Comparison of ENCODE assay signal across 3 cellular contexts in genomic region chr5:146716636-146717035, GRCh38.
TF ChIP-seq lines count a peak whose summit lies in the region.

No MANE protein-coding gene starts in this region.

TF ChIP-seq in IMR-90, 13 proteins besides CTCF, POLR2A, EP300 and RAD21 (continued from another document):
- TF ChIP-seq ELK1 (IDR thresholded peaks at IDR 0.05; ENCODE audit: borderline replicate concordance, low read depth, low read length) (no peak), SMC3 (IDR thresholded peaks at IDR 0.05; ENCODE audit: low read depth, low read length) (no peak), CEBPB (IDR thresholded peaks at IDR 0.05; ENCODE audit: low read depth, low read length) (no peak), RFX5 (IDR thresholded peaks at IDR 0.05; ENCODE audit: low read depth, low read length) (no peak), NFE2L2 (IDR thresholded peaks at IDR 0.05; ENCODE audit: low read depth, low read length) (no peak), RCOR1 (IDR thresholded peaks at IDR 0.05; ENCODE audit: insufficient replicate concordance, low read length) (no peak), CHD1 (IDR thresholded peaks at IDR 0.05; ENCODE audit: low read depth, low read length) (no peak), USF2 (IDR thresholded peaks at IDR 0.05; ENCODE audit: low read depth, low read length) (no peak), MAZ (IDR thresholded peaks at IDR 0.05; ENCODE audit: borderline replicate concordance, low read depth, low read length) (no peak), BHLHE40 (IDR thresholded peaks at IDR 0.05; ENCODE audit: low read depth, low read length) (no peak), FOS (IDR thresholded peaks at IDR 0.05; ENCODE audit: low read depth, low read length) (no peak)

TF ChIP-seq in neural cell, 6 proteins besides CTCF, POLR2A, EP300 and RAD21 (continued from another document):
- TF ChIP-seq, protein P1, sequence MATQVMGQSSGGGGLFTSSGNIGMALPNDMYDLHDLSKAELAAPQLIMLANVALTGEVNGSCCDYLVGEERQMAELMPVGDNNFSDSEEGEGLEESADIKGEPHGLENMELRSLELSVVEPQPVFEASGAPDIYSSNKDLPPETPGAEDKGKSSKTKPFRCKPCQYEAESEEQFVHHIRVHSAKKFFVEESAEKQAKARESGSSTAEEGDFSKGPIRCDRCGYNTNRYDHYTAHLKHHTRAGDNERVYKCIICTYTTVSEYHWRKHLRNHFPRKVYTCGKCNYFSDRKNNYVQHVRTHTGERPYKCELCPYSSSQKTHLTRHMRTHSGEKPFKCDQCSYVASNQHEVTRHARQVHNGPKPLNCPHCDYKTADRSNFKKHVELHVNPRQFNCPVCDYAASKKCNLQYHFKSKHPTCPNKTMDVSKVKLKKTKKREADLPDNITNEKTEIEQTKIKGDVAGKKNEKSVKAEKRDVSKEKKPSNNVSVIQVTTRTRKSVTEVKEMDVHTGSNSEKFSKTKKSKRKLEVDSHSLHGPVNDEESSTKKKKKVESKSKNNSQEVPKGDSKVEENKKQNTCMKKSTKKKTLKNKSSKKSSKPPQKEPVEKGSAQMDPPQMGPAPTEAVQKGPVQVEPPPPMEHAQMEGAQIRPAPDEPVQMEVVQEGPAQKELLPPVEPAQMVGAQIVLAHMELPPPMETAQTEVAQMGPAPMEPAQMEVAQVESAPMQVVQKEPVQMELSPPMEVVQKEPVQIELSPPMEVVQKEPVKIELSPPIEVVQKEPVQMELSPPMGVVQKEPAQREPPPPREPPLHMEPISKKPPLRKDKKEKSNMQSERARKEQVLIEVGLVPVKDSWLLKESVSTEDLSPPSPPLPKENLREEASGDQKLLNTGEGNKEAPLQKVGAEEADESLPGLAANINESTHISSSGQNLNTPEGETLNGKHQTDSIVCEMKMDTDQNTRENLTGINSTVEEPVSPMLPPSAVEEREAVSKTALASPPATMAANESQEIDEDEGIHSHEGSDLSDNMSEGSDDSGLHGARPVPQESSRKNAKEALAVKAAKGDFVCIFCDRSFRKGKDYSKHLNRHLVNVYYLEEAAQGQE (IDR thresholded peaks at IDR 0.05; ENCODE audit: borderline replicate concordance): no peak
- TF ChIP-seq SMC3 (conservative IDR thresholded peaks at IDR 0.05; ENCODE audit: poor library complexity): no peak
- TF ChIP-seq TAF1 (IDR thresholded peaks at IDR 0.05; ENCODE audit: low read depth): no peak
- TF ChIP-seq EZH2 (IDR thresholded peaks at IDR 0.05; ENCODE audit: borderline replicate concordance, insufficient read depth, low read length, poor library complexity, severe bottlenecking): no peak

TF ChIP-seq in HEK293T, 16 proteins besides CTCF, POLR2A, EP300 and RAD21 (continued from another document):
- TF ChIP-seq BHLHE40 (IDR thresholded peaks at IDR 0.05; ENCODE audit: borderline replicate concordance): no peak
- TF ChIP-seq FOXK2 (IDR thresholded peaks at IDR 0.05): no peak
- TF ChIP-seq HDGF (IDR thresholded peaks at IDR 0.05; ENCODE audit: borderline replicate concordance): no peak
